Comparison of ENCODE assay signal across 1 cellular context in genomic region chr2:178450574-178451429, GRCh38.
TF ChIP-seq lines count a peak whose summit lies in the region.

Gene PJVK, plus strand, starts transcription at chr2:178451378. Its CDS starts 2,032 bp downstream, at chr2:178453410.
Gene PRKRA, minus strand, starts transcription at chr2:178451175. Its CDS starts 145 bp downstream, at chr2:178451030.

TF ChIP-seq in HepG2, 621 proteins besides CTCF, POLR2A, EP300 and RAD21 (continued from another document and continues in another):
- TF ChIP-seq MTF2 (CRISPR knock-in tag; IDR thresholded peaks at IDR 0.05; ENCODE audit: borderline replicate concordance) = peak; percentile 72; the same call in 1 of the 2 replicates
- TF ChIP-seq ZNF235 (CRISPR knock-in tag; IDR thresholded peaks at IDR 0.05; ENCODE audit: borderline replicate concordance) = peak; percentile 93; the same call in 1 of the 2 replicates
- peak; percentile 63; the same call in 1 of the 2 replicates for TF ChIP-seq MIXL1 (CRISPR knock-in tag; IDR thresholded peaks at IDR 0.05)
- TF ChIP-seq ZNF33A (CRISPR knock-in tag; IDR thresholded peaks at IDR 0.05; ENCODE audit: borderline replicate concordance) = 0 out of 2 replicates have a peak, but pooled peaks have one; percentile 0
- TF ChIP-seq ZNF484 (CRISPR knock-in tag; IDR thresholded peaks at IDR 0.05; ENCODE audit: borderline replicate concordance, low read depth) = 0 out of 2 replicates have a peak, but pooled peaks have one; percentile 67
- no peak for TF ChIP-seq ZNF350 (CRISPR knock-in tag; IDR thresholded peaks at IDR 0.05; ENCODE audit: borderline replicate concordance, low read depth)
- TF ChIP-seq ELF1 (CRISPR knock-in tag; IDR thresholded peaks at IDR 0.05) = no peak; the same call in 1 of the 2 replicates
- TF ChIP-seq TARDBP (CRISPR knock-in tag; IDR thresholded peaks at IDR 0.05) = peak; percentile 45; the same call in 1 of the 2 replicates
- TF ChIP-seq ZSCAN5A (CRISPR knock-in tag; IDR thresholded peaks at IDR 0.05; ENCODE audit: borderline replicate concordance) = peak; percentile 23; the same call in 1 of the 2 replicates
- TF ChIP-seq ZNF253 (CRISPR knock-in tag; IDR thresholded peaks at IDR 0.05; ENCODE audit: borderline replicate concordance) = 0 out of 2 replicates have a peak, but pooled peaks have one; percentile 37
- TF ChIP-seq KAT2B (IDR thresholded peaks at IDR 0.05; ENCODE audit: borderline replicate concordance, low read depth, low read length) = no peak
- peak; percentile 89 for TF ChIP-seq IKZF5 (CRISPR knock-in tag; IDR thresholded peaks at IDR 0.05)
- TF ChIP-seq ZNF143 (CRISPR knock-in tag; IDR thresholded peaks at IDR 0.05) = peak; percentile 90
- TF ChIP-seq KIAA2018 (CRISPR knock-in tag; IDR thresholded peaks at IDR 0.05; ENCODE audit: borderline replicate concordance) = no peak
- TF ChIP-seq MXD4 (CRISPR knock-in tag; IDR thresholded peaks at IDR 0.05) = peak; percentile 95
- peak; percentile 90; the same call in 1 of the 2 replicates for TF ChIP-seq ZNF318 (CRISPR knock-in tag; IDR thresholded peaks at IDR 0.05)
- TF ChIP-seq IRX3 (CRISPR knock-in tag; IDR thresholded peaks at IDR 0.05; ENCODE audit: borderline replicate concordance, low read depth) = peak; percentile 57; the same call in 1 of the 2 replicates
- no peak for TF ChIP-seq TRAFD1 (CRISPR knock-in tag; IDR thresholded peaks at IDR 0.05; ENCODE audit: borderline replicate concordance)
- peak; percentile 94 for TF ChIP-seq POGK (CRISPR knock-in tag; conservative IDR thresholded peaks at IDR 0.05)
- TF ChIP-seq DBP (CRISPR knock-in tag; IDR thresholded peaks at IDR 0.05; ENCODE audit: not compliant biosample characterization) = no peak
- TF ChIP-seq HOXD1 (CRISPR knock-in tag; IDR thresholded peaks at IDR 0.05) = no peak; the same call in none of the 2 replicates
- TF ChIP-seq CSRNP2 (CRISPR knock-in tag; conservative IDR thresholded peaks at IDR 0.05; ENCODE audit: low read depth) = no peak
- TF ChIP-seq NFE2L2 (IDR thresholded peaks at IDR 0.05; ENCODE audit: low read length) = no peak
- TF ChIP-seq ZNF205 (CRISPR knock-in tag; IDR thresholded peaks at IDR 0.05) = peak; percentile 88
- TF ChIP-seq ZNF317 (CRISPR knock-in tag; IDR thresholded peaks at IDR 0.05) = peak; percentile 61
- peak; percentile 80 for TF ChIP-seq ZNF441 (CRISPR knock-in tag; IDR thresholded peaks at IDR 0.05; ENCODE audit: borderline replicate concordance)
